ENCODE assay signal across 11 cellular contexts in the genomic region with DNA sequence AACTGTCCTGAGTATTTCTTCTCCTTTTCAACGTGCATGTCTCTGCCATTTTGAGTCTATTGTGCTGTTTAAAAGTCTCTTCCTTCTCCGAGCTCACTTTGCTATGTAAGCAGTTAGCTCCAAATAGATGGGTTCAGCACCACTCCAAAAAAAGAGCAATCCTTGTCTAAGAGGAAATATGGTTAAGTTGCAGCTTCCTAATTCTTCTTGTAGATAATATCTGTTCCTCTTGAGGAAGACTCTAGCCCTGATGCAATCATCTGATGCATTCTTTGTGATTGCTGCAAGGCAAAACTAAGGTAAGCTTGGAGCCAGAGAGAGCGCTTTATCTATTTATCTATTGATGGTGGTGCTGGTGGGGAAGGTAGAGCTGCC.
A peak's percentile ranks its signal among the peaks of the same experiment; 100 is the strongest.
DNase-seq lines count a peak whose midpoint lies in the region; ATAC-seq lines count a peak whose summit lies in the region.
"Had no signal": no experiment of that assay in that cellular context is flagged by ENCODE, and none has a peak within 500 bp of the region (broad histone marks: within the 10 kb centered on the region; RNA-seq: fewer than 3 reads in every experiment).

No MANE protein-coding gene starts in this region.

- ATAC-seq in HG03571 (IDR thresholded peaks at IDR 0.05; ENCODE audit: unreplicated experiment) (no peak), HG03378 (IDR thresholded peaks at IDR 0.05; ENCODE audit: unreplicated experiment) (no peak)

- DNase-seq in NCI-H1694 treated with DMSO at 0.1 percent for 48 hours (lab: John Stamatoyannopoulos, UW) (peak; percentile 0), NCI-H1694 (lab: John Stamatoyannopoulos, UW) (no peak), SKM-1 treated with dmso at 0.1 percent for 144 hours (lab: John Stamatoyannopoulos, UW; ENCODE audit: unreplicated experiment) (peak; percentile 91), inferior parietal cortex (ENCODE audit: extremely low spot score) (peak; percentile 56), superior temporal gyrus (ENCODE audit: extremely low spot score) (peak; percentile 64)
- DNase-seq in stimulated activated naive CD4-positive, alpha-beta T cell (lab: John Stamatoyannopoulos, UW), result no peak
- DNase-seq: activated naive CD4-positive, alpha-beta T cell treated with Interleukin-2 at 50 U/mL for 16 hours; CD4-positive, alpha-beta T cell; stimulated activated naive CD4-positive, alpha-beta T cell treated with Interleukin-2 at 50 U/mL for 16 hours had no signal

Comparison
In these comparisons a context has a peak if more than half of its experiments do, and no peak if none do; other contexts are left out.
1. DNase-seq: peak in NCI-H1694 treated with DMSO at 0.1 percent for 48 hours (single experiment), SKM-1 treated with dmso at 0.1 percent for 144 hours (single experiment), inferior parietal cortex (single experiment) and superior temporal gyrus (single experiment); none in NCI-H1694 (single experiment) and stimulated activated naive CD4-positive, alpha-beta T cell (0 of 6).